In genomic region chr3:176149567-176149966, GRCh38 we compare ENCODE assay signal across 30 cellular contexts.
"Had no signal": no experiment of that assay in that cellular context is flagged by ENCODE, and none has a peak within 500 bp of the region (broad histone marks: within the 10 kb centered on the region; RNA-seq: fewer than 3 reads in every experiment).

No MANE protein-coding gene starts in this region.

- ATAC-seq: activated T-cell treated with anti-CD3 and anti-CD28 coated beads, Interleukin-2, amount 50 U/mL, for 4 hours; activated T-helper 17 cell treated with anti-CD3 and anti-CD28 coated beads, Interleukin-2, amount 50 U/mL, for 72 hours; effector memory CD8-positive, alpha-beta T cell; WTC11 had no signal

- FAIRE-seq: astrocyte, bronchial epithelial cell, endothelial cell of umbilical vein had no signal

- DNase-seq: activated CD4-positive, alpha-beta memory T cell treated with anti-CD3 and anti-CD28 coated beads, Interleukin-2, amount 10 ng/mL, durations not matched to agents 7 days and 5 days; activated CD4-positive, alpha-beta T cell treated with anti-CD3 and anti-CD28 coated beads for 1 hour; activated CD4-positive, alpha-beta T cell treated with anti-CD3 and anti-CD28 coated beads for 4 hours; activated CD4-positive, alpha-beta T cell treated with anti-CD3 and anti-CD28 coated beads, Interleukin-2, amount 10 ng/mL, durations not matched to agents 7 days and 5 days; activated CD4-positive, alpha-beta T cell treated with anti-CD3 and anti-CD28 coated beads, Interleukin-2, amount 50 U/mL, for 4 hours; activated CD8-positive, alpha-beta memory T cell treated with anti-CD3 and anti-CD28 coated beads, Interleukin-2, amount 50 U/mL, for 48 hours; activated effector memory CD4-positive, alpha-beta T cell treated with Interleukin-2 at 50 U/mL for 16 hours; activated gamma-delta T cell treated with Interleukin-2 at 50 U/mL for 16 hours; activated naive CD4-positive, alpha-beta T cell treated with anti-CD3 and anti-CD28 coated beads, Interleukin-2, amount 50 U/mL, for 16 hours; activated naive CD4-positive, alpha-beta T cell treated with Interleukin-2 at 50 U/mL for 16 hours; activated T-cell treated with anti-CD3 and anti-CD28 coated beads for 4 hours; activated T-cell treated with anti-CD3 and anti-CD28 coated beads, Interleukin-2, amount 50 U/mL, for 4 hours; amniotic stem cell; anterior cingulate cortex; brain microvascular endothelial cell; cortex of kidney; dermis blood vessel endothelial cell; effector CD4-positive, alpha-beta T cell; effector memory CD8-positive, alpha-beta T cell; esophagus squamous epithelium; foreskin melanocyte; head of caudate nucleus; hippocampal formation; T-helper 2 cell had no signal

- H3K27ac ChIP-seq: brain microvascular endothelial cell, epithelial cell of prostate, esophagus squamous epithelium had no signal

- H3K9me3 ChIP-seq: esophagus squamous epithelium had no signal

- H3K27me3 ChIP-seq: brain microvascular endothelial cell, esophagus squamous epithelium had no signal

- H3K4me1 ChIP-seq: esophagus squamous epithelium had no signal

- H3K4me3 ChIP-seq: esophagus squamous epithelium had no signal

- H3K36me3 ChIP-seq: brain microvascular endothelial cell, esophagus squamous epithelium had no signal
